21 cellular contexts compared by ENCODE assay signal in genomic region chr12:57853864-57854556, GRCh38. TPM values are rescaled to one million over a fixed set of nuclear protein-coding genes. Genes with fewer than 3 reads are reported as not detected.
DNase-seq lines count a peak whose midpoint lies in the region; ATAC-seq, FAIRE-seq and TF ChIP-seq lines count a peak whose summit lies in the region.
"Had no signal": no experiment of that assay in that cellular context is flagged by ENCODE, and none has a peak within 500 bp of the region (broad histone marks: within the 10 kb centered on the region; RNA-seq: fewer than 3 reads in every experiment).

No MANE protein-coding gene starts in this region.

- 0 out of 2 replicates have a peak overlapping the region, but pooled peaks have one; percentile 39 for H2AK5ac ChIP-seq in H1 (ENCODE audit: low read depth, low read length)

- H4K91ac ChIP-seq in H1 (replicated peaks; ENCODE audit: insufficient read length, low read length), result no peak overlapping the region

- peaks cover 21 to 57% (median 28%) of the 10 kb centered on the region in 10 experiments for H3K4me1 ChIP-seq in BLaER1 treated with 17β-estradiol and CSF1 and Interleukin-3, amounts not matched to agents 10 nM and 100 nM
- H3K4me1 ChIP-seq in H1 (replicated peaks in 1 of 4; ENCODE audit: control insufficient read depth in 3 of 4, insufficient read depth in 4 of 4, low read length in 3 of 4) (peaks cover 15 to 28% (median 21%) of the 10 kb centered on the region in 4 experiments), skeletal muscle tissue (ENCODE audit: control insufficient read depth in 3 of 3, insufficient read depth in 3 of 3, low read length in 3 of 3) (peaks cover 48 to 53% (median 49%) of the 10 kb centered on the region in 3 donors), upper lobe of left lung (peaks cover 13 to 28% (median 22%) of the 10 kb centered on the region in 4 donors)

- no peaks in the 10 kb centered on the region for H3K36me3 ChIP-seq in BLaER1 treated with 17β-estradiol and CSF1 and Interleukin-3, amounts not matched to agents 10 nM and 100 nM
- H3K36me3 ChIP-seq in H1 (ENCODE audit: control insufficient read depth in 2 of 4, insufficient read depth in 4 of 4, low read length in 3 of 4) (no peaks in the 10 kb centered on the region), skeletal muscle tissue (ENCODE audit: control insufficient read depth in 3 of 3, insufficient read depth in 3 of 3, low read length in 3 of 3) (no peaks in the 10 kb centered on the region), upper lobe of left lung (no peaks in the 10 kb centered on the region)
- H3K36me3 ChIP-seq: breast epithelium, esophagus muscularis mucosa, SJCRH30 had no signal

- no peak for ATAC-seq in upper lobe of left lung (ENCODE audit: low FRiP score in 2 of 2)

- H4K5ac ChIP-seq in H1 (ENCODE audit: insufficient read length, low read depth, low read length), result no peak overlapping the region

- TF ChIP-seq POLR2A in H1 (IDR thresholded peaks at IDR 0.05; ENCODE audit: control extremely low read depth in 1 of 2, low read depth in 2 of 2, low read length in 2 of 2) (no peak), upper lobe of left lung (IDR thresholded peaks at IDR 0.05) (no peak)

- H3K23me2 ChIP-seq in H1 (ENCODE audit: low read depth, low read length), result peaks cover 8% of the 10 kb centered on the region; the same call in 1 of the 2 replicates

- no peaks in the 10 kb centered on the region for H3K79me1 ChIP-seq in H1 (ENCODE audit: low read depth, low read length)

- H3K23ac ChIP-seq in H1 (ENCODE audit: insufficient read length), result no peak overlapping the region

- WGBS in H1 (ENCODE audit: extremely low coverage in 1 of 2, insufficient coverage in 1 of 2, insufficient read length in 1 of 2, insufficient replicate concordance in 2 of 2, low coverage in 1 of 2, low lambda C conversion rate in 2 of 2, missing lambda C conversion rate in 1 of 2), 2 experiments, result 100% methylated on average over 1 of the region's 2 CpGs; no CpG with 5 or more reads in 1 of the 2 experiments
- WGBS in upper lobe of left lung, 2 donors, result 69 to 77% methylated on average over 2 of the region's 2 CpGs

- H3K27me3 ChIP-seq in BLaER1 treated with 17β-estradiol and CSF1 and Interleukin-3, amounts not matched to agents 10 nM and 100 nM, result peaks cover 47 to 77% (median 68%) of the 10 kb centered on the region in 11 experiments
- peaks cover 0 to 3% (median 1%) of the 10 kb centered on the region in 4 experiments; a peak in 2 of 7 replicates for H3K27me3 ChIP-seq in H1 (replicated peaks in 1 of 4; ENCODE audit: control insufficient read depth in 3 of 4, extremely low read depth in 1 of 4, insufficient read depth in 3 of 4, low read length in 3 of 4)
- H3K27me3 ChIP-seq in skeletal muscle tissue (ENCODE audit: control insufficient read depth in 3 of 3, insufficient read depth in 3 of 3, low read length in 3 of 3), result no peaks in the 10 kb centered on the region
- H3K27me3 ChIP-seq in upper lobe of left lung, result no peaks in the 10 kb centered on the region
- H3K27me3 ChIP-seq: breast epithelium, esophagus muscularis mucosa had no signal

- H2BK12ac ChIP-seq in H1 (ENCODE audit: low read depth, low read length), result peak overlapping the region; percentile 97; the same call in 1 of the 2 replicates

- DNase-seq in HCEC 1CT (peak; percentile 54), H1 (ENCODE audit: low read depth in 1 of 2, low spot score in 2 of 2) (no peak), foreskin melanocyte (no peak), upper lobe of left lung (no peak), glomerular visceral epithelial cell (ENCODE audit: extremely low spot score) (no peak)
- DNase-seq: activated CD4-positive, CD25-positive, alpha-beta regulatory T cell treated with anti-CD3 and anti-CD28 coated beads, Interleukin-2, amount 50 U/mL, for 72 hours; activated CD8-positive, alpha-beta memory T cell treated with anti-CD3 and anti-CD28 coated beads, Interleukin-2, amount 50 U/mL, for 4 hours; activated naive CD4-positive, alpha-beta T cell treated with Interleukin-2 at 50 U/mL for 16 hours; AML-193; Calu3; GM23248; NCI-H2081; NCI-H524; substantia nigra; T-helper 2 cell had no signal

- 0 out of 2 replicates have a peak overlapping the region, but pooled peaks have one; percentile 72 for H2BK15ac ChIP-seq in H1 (ENCODE audit: low read length)

- H2BK120ac ChIP-seq in H1 (replicated peaks; ENCODE audit: low read depth, low read length), result no peak overlapping the region

- no peak for TF ChIP-seq RAD21 in H1 (IDR thresholded peaks at IDR 0.05 in 1 of 2, conservative IDR thresholded peaks at IDR 0.05 in 1 of 2; ENCODE audit: low read depth in 2 of 2, low read length in 2 of 2)

- POLR2A ChIA-PET in H1 (lab: Charles Lee; ENCODE audit: partially characterized antibody), result interaction anchor here (1.4 to 29.9 kb wide), 5 partner anchors 2 to 50 kb away, joined by 3 to 722 read pairs (median 181); partner anchors contain the start of gene CTDSP2

- H4K20me1 ChIP-seq in BLaER1 treated with 17β-estradiol and CSF1 and Interleukin-3, amounts not matched to agents 10 nM and 100 nM, result peaks cover 0 to 24% (median 0%) of the 10 kb centered on the region in 11 experiments; a peak in 8 of 22 replicates
- H4K20me1 ChIP-seq in H1 (replicated peaks in 1 of 2; ENCODE audit: control insufficient read depth in 1 of 2, insufficient read depth in 2 of 2, low read length in 2 of 2), result no peaks in the 10 kb centered on the region

- TF ChIP-seq CTCF in H1 (IDR thresholded peaks at IDR 0.05; ENCODE audit: control extremely low read depth in 1 of 3, insufficient read depth in 1 of 3, low read depth in 1 of 3, low read length in 3 of 3) (no peak), upper lobe of left lung (IDR thresholded peaks at IDR 0.05) (no peak)

- no peak overlapping the region for H3K56ac ChIP-seq in H1 (replicated peaks; ENCODE audit: insufficient read length, low read depth, low read length)

- no peak overlapping the region for H2AFZ ChIP-seq in H1 (ENCODE audit: low read length)

- peak overlapping the region; percentile 52; the same call in 1 of the 2 replicates for H2BK5ac ChIP-seq in H1 (ENCODE audit: low read depth, low read length)

- peaks cover 0 to 7% (median 5%) of the 10 kb centered on the region in 11 experiments; a peak in 9 of 22 replicates for H3K9me3 ChIP-seq in BLaER1 treated with 17β-estradiol and CSF1 and Interleukin-3, amounts not matched to agents 10 nM and 100 nM (replicated peaks in 1 of 11)
- H3K9me3 ChIP-seq in H1 (ENCODE audit: insufficient read depth in 2 of 2, low read depth in 1 of 2, low read length in 1 of 2) (no peaks in the 10 kb centered on the region), skeletal muscle tissue (ENCODE audit: control insufficient read depth in 3 of 3, low read length in 3 of 3) (no peaks in the 10 kb centered on the region), upper lobe of left lung (no peaks in the 10 kb centered on the region)
- H3K9me3 ChIP-seq: breast epithelium, esophagus muscularis mucosa had no signal

- no peak overlapping the region for H3K4me3 ChIP-seq in BLaER1 treated with 17β-estradiol and CSF1 and Interleukin-3, amounts not matched to agents 10 nM and 100 nM
- no peak overlapping the region for H3K4me3 ChIP-seq in H1 (ENCODE audit: extremely low read depth in 1 of 4, insufficient read depth in 2 of 4, low read depth in 3 of 4, low read length in 4 of 4)
- H3K4me3 ChIP-seq in skeletal muscle tissue (ENCODE audit: low read length in 3 of 3), result no peak overlapping the region
- no peak overlapping the region for H3K4me3 ChIP-seq in upper lobe of left lung
- H3K4me3 ChIP-seq: breast epithelium, GM23248 had no signal

- TF ChIP-seq EP300 in H1 (IDR thresholded peaks at IDR 0.05; ENCODE audit: borderline replicate concordance in 1 of 2, low read depth in 2 of 2, low read length in 2 of 2) (no peak), upper lobe of left lung (IDR thresholded peaks at IDR 0.05) (no peak)

- H4K8ac ChIP-seq in H1 (ENCODE audit: extremely low read depth, insufficient read depth, low read length), result no peak overlapping the region

- no peaks in the 10 kb centered on the region for H3K79me2 ChIP-seq in H1 (ENCODE audit: control insufficient read depth in 1 of 2, insufficient read depth in 2 of 2, low read length in 2 of 2)

- peak overlapping the region in 6 of 11 experiments; percentile 71 to 91 (median 73); a peak in 16 of 22 replicates for H3K4me2 ChIP-seq in BLaER1 treated with 17β-estradiol and CSF1 and Interleukin-3, amounts not matched to agents 10 nM and 100 nM
- peak overlapping the region in 1 of 2 experiments; percentile 81; a peak in 2 of 4 replicates for H3K4me2 ChIP-seq in H1 (ENCODE audit: insufficient read depth in 1 of 2, low read depth in 2 of 2, low read length in 2 of 2)

- H3K4ac ChIP-seq in H1 (replicated peaks; ENCODE audit: insufficient read length, low read depth, low read length), result no peak overlapping the region

- no peak overlapping the region for H3K9ac ChIP-seq in BLaER1 treated with 17β-estradiol and CSF1 and Interleukin-3, amounts not matched to agents 10 nM and 100 nM
- H3K9ac ChIP-seq in H1 (replicated peaks in 1 of 4; ENCODE audit: extremely low read depth in 1 of 4, low read depth in 3 of 4, low read length in 3 of 4), result no peak overlapping the region
- no peak overlapping the region for H3K9ac ChIP-seq in skeletal muscle tissue (ENCODE audit: low read depth in 1 of 3, low read length in 3 of 3)
- H3K9ac ChIP-seq: GM23248 had no signal

- no peak overlapping the region; the same call in 1 of the 2 replicates for H3K18ac ChIP-seq in H1 (ENCODE audit: extremely low read depth, low read length)

- no peak for FAIRE-seq in H1 (lab: Jason Lieb, UNC)
- FAIRE-seq: islet of Langerhans had no signal

- H3K14ac ChIP-seq in H1 (ENCODE audit: insufficient read length), result no peak overlapping the region

- H2BK20ac ChIP-seq in H1 (ENCODE audit: low read length), result peak overlapping the region; percentile 72; the same call in 1 of the 2 replicates

- CTCF ChIA-PET in H1 (lab: Charles Lee; ENCODE audit: partially characterized antibody), result interaction anchor here (0.8 to 6.0 kb wide), 11 partner anchors 9 to 50 kb away, joined by 3 to 58 read pairs (median 9); no protein-coding TSS in a partner anchor

- no peak overlapping the region for H3K27ac ChIP-seq in BLaER1 treated with 17β-estradiol and CSF1 and Interleukin-3, amounts not matched to agents 10 nM and 100 nM
- H3K27ac ChIP-seq in H1 (ENCODE audit: low read depth, low read length), result no peak overlapping the region
- H3K27ac ChIP-seq in skeletal muscle tissue (ENCODE audit: low read depth, low read length), result peak overlapping the region; percentile 100
- peak overlapping the region in 1 of 4 donors; percentile 79 for H3K27ac ChIP-seq in upper lobe of left lung
- H3K27ac ChIP-seq: GM23248, SJCRH30 had no signal

RNA-seq across cellular contexts. Expression of gene CTDSP2, which starts 7.5 kb away (rescaled TPM):
- total RNA-seq in H1 (2021; fragmentation: NEBNext Ultra II Directional; extraction: Animal tissue kit (Norgen Biotek cat#: 25700)), result 91.7 and 93.7 TPM in 2 replicates
- 71.3 and 129 TPM in 2 replicates for polyA plus RNA-seq in H1 (2011; rRNA removed)
- polyA plus RNA-seq in H1 (2011; cell fraction: cytosol; rRNA removed), result 115 TPM
- polyA plus RNA-seq in H1 (2011; cell fraction: nucleus; rRNA removed), result 118 TPM
- 72.3 to 87.9 TPM (median 83.7 TPM) in 4 replicates for polyA plus RNA-seq in H1 (2012, experiment 1 of 2)
- polyA plus RNA-seq in H1 (2012, experiment 2 of 2), result 64.0 TPM
- 41.6 TPM for polyA plus RNA-seq in H1 (2013, experiment 1 of 2)
- polyA plus RNA-seq in H1 (2013, experiment 2 of 2), result 42.0 TPM
- 144 and 145 TPM in 2 replicates for polyA minus RNA-seq in H1 (2011; rRNA and poly(A)+ RNA removed)
- polyA minus RNA-seq in H1 (2011; cell fraction: cytosol; rRNA and poly(A)+ RNA removed), result 75.4 TPM
- 79.4 TPM for polyA minus RNA-seq in H1 (2011; cell fraction: nucleus; rRNA and poly(A)+ RNA removed)
- total RNA-seq in skeletal muscle tissue (51.1 TPM), upper lobe of left lung (100 to 1,000 TPM; 153 to 226 (median 175) TPM)

RNA-seq across cellular contexts. Expression of gene AVIL, which starts 35.5 kb away (rescaled TPM):
- total RNA-seq in H1 (2021; fragmentation: NEBNext Ultra II Directional; extraction: Animal tissue kit (Norgen Biotek cat#: 25700)), result 0.39 and 1.1 TPM in 2 replicates
- polyA plus RNA-seq in H1 (2011; rRNA removed), result 0.06 and 0.11 TPM in 2 replicates
- 0.25 TPM for polyA plus RNA-seq in H1 (2011; cell fraction: cytosol; rRNA removed)
- 0.70 TPM for polyA plus RNA-seq in H1 (2011; cell fraction: nucleus; rRNA removed)
- polyA plus RNA-seq in H1 (2012, experiment 1 of 2), result 0.56 to 1.3 TPM (median 0.96 TPM) in 4 replicates
- 0.17 TPM for polyA plus RNA-seq in H1 (2012, experiment 2 of 2)
- polyA plus RNA-seq in H1 (2013, experiment 1 of 2), result 0.24 TPM
- 0.15 TPM for polyA plus RNA-seq in H1 (2013, experiment 2 of 2)
- polyA minus RNA-seq in H1 (2011; rRNA and poly(A)+ RNA removed), result 0.22 and 0.32 TPM in 2 replicates
- not detected for polyA minus RNA-seq in H1 (2011; cell fraction: cytosol; rRNA and poly(A)+ RNA removed)
- 0.90 TPM for polyA minus RNA-seq in H1 (2011; cell fraction: nucleus; rRNA and poly(A)+ RNA removed)
- total RNA-seq in skeletal muscle tissue (3.1 TPM), upper lobe of left lung (10 to 100 TPM in 3 of 6 donors, 1 to 10 TPM in 3; 4.9 to 57.6 (median 8.7) TPM)
